ENCODE assay signal across 8 cellular contexts in genomic region chr12:53451661-53452158, GRCh38.
DNase-seq lines count a peak whose midpoint lies in the region; ATAC-seq and TF ChIP-seq lines count a peak whose summit lies in the region.

Gene PCBP2, plus strand, starts transcription at chr12:53452102. Its CDS starts 2,699 bp downstream, at chr12:53454801.

- H3K4me1 Mint-ChIP-seq in central memory CD8-positive, alpha-beta T cell: peaks cover 30% of the 10 kb centered on the region

- DNase-seq in AG09309 (ENCODE audit: low read depth): peak; percentile 98
- DNase-seq in NCI-H345 (lab: John Stamatoyannopoulos, UW): peak; percentile 99
- peak; percentile 89 to 98 (median 94) for DNase-seq in activated CD4-positive, CD25-positive, alpha-beta regulatory T cell (lab: John Stamatoyannopoulos, UW)
- DNase-seq in central memory CD8-positive, alpha-beta T cell (ENCODE audit: low spot score in 2 of 2): peak; percentile 87 to 97
- DNase-seq in iris pigment epithelial cell (ENCODE audit: low read depth): peak; percentile 100
- DNase-seq in stimulated activated CD4-positive, alpha-beta T cell treated with anti-CD3 and anti-CD28 coated beads, Interleukin-12 subunit alpha, Interleukin-12 subunit beta, amount 100 ng/mL, for 48 hours (ENCODE audit: low read depth in 2 of 3, low spot score in 1 of 3): peak; percentile 94 to 98 (median 96)

- TF ChIP-seq CTCF in AG09309 (IDR thresholded peaks at IDR 0.05; ENCODE audit: control insufficient read depth, insufficient read depth, low read depth, low read length, missing control alignments): peak; percentile 91

- peaks cover 55% of the 10 kb centered on the region for H3K36me3 Mint-ChIP-seq in central memory CD8-positive, alpha-beta T cell (ENCODE audit: insufficient read depth)

- H3K4me3 ChIP-seq in AG09309 (ENCODE audit: control insufficient read depth, low read depth, low read length): peak within 1 kb of the TSS; percentile 74

- no peaks in the 10 kb centered on the region for H3K9me3 Mint-ChIP-seq in central memory CD8-positive, alpha-beta T cell

- ATAC-seq in GM18909 (IDR thresholded peaks at IDR 0.05; ENCODE audit: poor library complexity, unreplicated experiment) (peak; percentile 96), HG03196 (IDR thresholded peaks at IDR 0.05; ENCODE audit: unreplicated experiment) (peak; percentile 97)
- peak; percentile 98 for ATAC-seq in central memory CD8-positive, alpha-beta T cell (replicated peaks; ENCODE audit: extremely low read depth, poor library complexity, severe bottlenecking)

- no peaks in the 10 kb centered on the region for H3K27me3 Mint-ChIP-seq in central memory CD8-positive, alpha-beta T cell

- H3K27ac Mint-ChIP-seq in central memory CD8-positive, alpha-beta T cell (ENCODE audit: low read depth): peak within 1 kb of the TSS; percentile 97

- H3K4me3 Mint-ChIP-seq in central memory CD8-positive, alpha-beta T cell: peak within 1 kb of the TSS; percentile 88

Comparison
In these comparisons a context has a peak if more than half of its experiments do, and no peak if none do; other contexts are left out.
1. Peak in every context shown above with its lines: DNase-seq, ATAC-seq and H3K4me3 ChIP-seq.